In genomic region chr3:59581000-59581399, GRCh38 we compare ENCODE assay signal across 23 cellular contexts.
"Had no signal": no experiment of that assay in that cellular context is flagged by ENCODE, and none has a peak within 500 bp of the region (broad histone marks: within the 10 kb centered on the region; RNA-seq: fewer than 3 reads in every experiment).

No MANE protein-coding gene starts in this region.

- H3K4me1 ChIP-seq: right lobe of liver, vagina had no signal

- H3K27ac ChIP-seq: cardiac muscle cell, right lobe of liver, skin epidermis, thoracic aorta, vagina, VCaP had no signal

- H3K36me3 ChIP-seq: cardiac muscle cell, right lobe of liver, thoracic aorta, vagina had no signal

- H3K4me3 ChIP-seq: cardiac muscle cell, right lobe of liver, skin epidermis, thoracic aorta, vagina had no signal

- H3K27me3 ChIP-seq: cardiac muscle cell, right lobe of liver, vagina had no signal

- ATAC-seq: activated CD8-positive, alpha-beta memory T cell treated with anti-CD3 and anti-CD28 coated beads, Interleukin-2, amount 10 ng/mL, durations not matched to agents 7 days and 5 days; activated CD8-positive, alpha-beta T cell treated with anti-CD3 and anti-CD28 coated beads for 36 hours; left ventricle myocardium superior; right lobe of liver had no signal

- H3K9me3 Mint-ChIP-seq: type B pancreatic cell had no signal

- DNase-seq: activated CD4-positive, alpha-beta T cell treated with anti-CD3 and anti-CD28 coated beads, Interleukin-2, amount 10 ng/mL, durations not matched to agents 24 days and 14 days; activated CD8-positive, alpha-beta memory T cell treated with anti-CD3 and anti-CD28 coated beads, Interleukin-2, amount 10 ng/mL, durations not matched to agents 7 days and 5 days; activated CD8-positive, alpha-beta T cell treated with anti-CD3 and anti-CD28 coated beads for 36 hours; activated effector memory CD4-positive, alpha-beta T cell treated with anti-CD3 and anti-CD28 coated beads, Interleukin-2, amount 50 U/mL, for 16 hours; activated naive CD4-positive, alpha-beta T cell treated with anti-CD3 and anti-CD28 coated beads, Interleukin-2, amount 10 ng/mL, durations not matched to agents 7 days and 5 days; activated T-cell treated with anti-CD3 and anti-CD28 coated beads for 4 hours; cortex of kidney; erythroblast; foreskin melanocyte; hippocampal formation; left ventricle myocardium superior; naive B cell; nucleus accumbens; right lobe of liver; stimulated activated CD4-positive, alpha-beta T cell treated with anti-CD3 and anti-CD28 coated beads, Interleukin-2, amount 100 ng/mL, for 24 hours; stimulated activated naive CD4-positive, alpha-beta T cell treated with Interleukin-2 at 50 U/mL for 16 hours had no signal

- H3K27ac Mint-ChIP-seq: activated CD4-positive, alpha-beta T cell treated with anti-CD3 and anti-CD28 coated beads, Interleukin-2, amount 10 ng/mL, durations not matched to agents 24 days and 14 days; activated CD8-positive, alpha-beta memory T cell treated with anti-CD3 and anti-CD28 coated beads, Interleukin-2, amount 10 ng/mL, durations not matched to agents 7 days and 5 days; activated CD8-positive, alpha-beta T cell treated with anti-CD3 and anti-CD28 coated beads for 36 hours; activated naive CD4-positive, alpha-beta T cell treated with anti-CD3 and anti-CD28 coated beads, Interleukin-2, amount 10 ng/mL, durations not matched to agents 7 days and 5 days; naive B cell; T-helper 2 cell treated with Interferon-gamma antibody and Interleukin-4, amounts not matched to agents 5 μg/mL and 100 μg/mL, for 36 hours; type B pancreatic cell had no signal

- H3K4me1 Mint-ChIP-seq: naive B cell had no signal

- H3K27me3 Mint-ChIP-seq: activated CD4-positive, alpha-beta T cell treated with anti-CD3 and anti-CD28 coated beads, Interleukin-2, amount 10 ng/mL, durations not matched to agents 24 days and 14 days; activated CD8-positive, alpha-beta T cell treated with anti-CD3 and anti-CD28 coated beads for 36 hours; activated naive CD4-positive, alpha-beta T cell treated with anti-CD3 and anti-CD28 coated beads, Interleukin-2, amount 10 ng/mL, durations not matched to agents 7 days and 5 days; naive B cell had no signal

- H3K4me3 Mint-ChIP-seq: activated CD4-positive, alpha-beta T cell treated with anti-CD3 and anti-CD28 coated beads, Interleukin-2, amount 10 ng/mL, durations not matched to agents 24 days and 14 days; activated CD8-positive, alpha-beta memory T cell treated with anti-CD3 and anti-CD28 coated beads, Interleukin-2, amount 10 ng/mL, durations not matched to agents 7 days and 5 days; activated CD8-positive, alpha-beta T cell treated with anti-CD3 and anti-CD28 coated beads for 36 hours; activated naive CD4-positive, alpha-beta T cell treated with anti-CD3 and anti-CD28 coated beads, Interleukin-2, amount 10 ng/mL, durations not matched to agents 7 days and 5 days; naive B cell; T-helper 2 cell treated with Interferon-gamma antibody and Interleukin-4, amounts not matched to agents 5 μg/mL and 100 μg/mL, for 36 hours; type B pancreatic cell had no signal

- H3K9me3 ChIP-seq: right lobe of liver, thoracic aorta, vagina had no signal

- H3K36me3 Mint-ChIP-seq: activated CD8-positive, alpha-beta memory T cell treated with anti-CD3 and anti-CD28 coated beads, Interleukin-2, amount 10 ng/mL, durations not matched to agents 7 days and 5 days; type B pancreatic cell had no signal
